ENCODE assay signal across 12 cellular contexts in genomic region chr4:7238300-7238960, GRCh38. TPM values are rescaled to one million over a fixed set of nuclear protein-coding genes. Genes with fewer than 3 reads are reported as not detected.
DNase-seq lines count a peak whose midpoint lies in the region; ATAC-seq and TF ChIP-seq lines count a peak whose summit lies in the region.
"Had no signal": no experiment of that assay in that cellular context is flagged by ENCODE, and none has a peak within 500 bp of the region (broad histone marks: within the 10 kb centered on the region; RNA-seq: fewer than 3 reads in every experiment).

No MANE protein-coding gene starts in this region.

- no peak overlapping the region for H3K4me3 ChIP-seq in OCI-LY7 (ENCODE audit: low read depth, low read length, poor library complexity, severe bottlenecking)
- H3K4me3 ChIP-seq in iPS DF 6.9 (ENCODE audit: low read length): no peak overlapping the region

- no peak overlapping the region for H2AFZ ChIP-seq in OCI-LY7 (ENCODE audit: low read length)

- no TSS peak for BruUV-seq in OCI-LY7 (replicated peaks; lab: Mats Ljungman, UMichigan)

- WGBS in iPS DF 6.9 (ENCODE audit: insufficient coverage, insufficient read length): no CpG with 5 or more reads among the region's 12 CpGs

- no peaks in the 10 kb centered on the region for H3K79me2 ChIP-seq in OCI-LY7 (ENCODE audit: insufficient read depth, low read depth, low read length)

- H3K4me1 ChIP-seq in OCI-LY7 (ENCODE audit: insufficient read depth, low read length, poor library complexity, severe bottlenecking): no peaks in the 10 kb centered on the region
- no peaks in the 10 kb centered on the region for H3K4me1 ChIP-seq in iPS DF 6.9 (ENCODE audit: control insufficient read depth, insufficient read depth, low read length)

- DNase-seq in DMS 273 (lab: John Stamatoyannopoulos, UW; ENCODE audit: unreplicated experiment): peak; percentile 35
- no peak for DNase-seq in DMS 273 treated with DMSO at 0.1 percent for 48 hours (lab: John Stamatoyannopoulos, UW)
- DNase-seq in GM10248 (ENCODE audit: extremely low spot score): no peak
- DNase-seq in OCI-LY7 (ENCODE audit: low spot score): peak; percentile 14
- DNase-seq in iPS DF 6.9 (ENCODE audit: low read depth, low spot score): peak; percentile 5
- no peak for DNase-seq in NCI-H128 (lab: John Stamatoyannopoulos, UW; ENCODE audit: unreplicated experiment)
- DNase-seq in foreskin melanocyte: no peak
- DNase-seq: 8988T; activated CD8-positive, alpha-beta memory T cell treated with anti-CD3 and anti-CD28 coated beads, Interleukin-2, amount 50 U/mL, for 4 hours; NCI-H1930; stimulated activated CD4-positive, alpha-beta T cell treated with anti-CD3 and anti-CD28 coated beads, Interleukin-4, amount 100 ng/mL, for 4 hours had no signal

- H3K27me3 ChIP-seq in iPS DF 6.9 (ENCODE audit: control insufficient read depth, insufficient read depth, low read length): no peaks in the 10 kb centered on the region

- H3K9me3 ChIP-seq in OCI-LY7 (ENCODE audit: low read length) (no peaks in the 10 kb centered on the region), iPS DF 6.9 (ENCODE audit: control insufficient read depth, insufficient read depth, low read length) (no peaks in the 10 kb centered on the region; the same call in 1 of the 2 replicates)

- ATAC-seq in GM21619 (IDR thresholded peaks at IDR 0.05; ENCODE audit: unreplicated experiment): no peak

- H4K20me1 ChIP-seq in OCI-LY7 (ENCODE audit: insufficient read depth, low read length): no peaks in the 10 kb centered on the region

- H3K36me3 ChIP-seq in OCI-LY7 (ENCODE audit: insufficient read depth, low read length) (no peaks in the 10 kb centered on the region), iPS DF 6.9 (ENCODE audit: control insufficient read depth, insufficient read depth, low read length) (no peaks in the 10 kb centered on the region)

- CTCF ChIA-PET in GM10248 (lab: Yijun Ruan, JAX) (no interaction called here), OCI-LY7 (lab: Charles Lee; ENCODE audit: unreplicated experiment) (no interaction called here)

- POLR2A ChIA-PET in GM10248 (lab: Yijun Ruan, JAX) (no interaction called here), OCI-LY7 (lab: Charles Lee) (interaction anchor here (0.6 kb wide), 1 partner anchor 424 kb away, joined by 3 read pairs; no protein-coding TSS in a partner anchor)

- intact Hi-C loops in OCI-LY7 (cut with micrococcal nuclease; ENCODE audit: unreplicated experiment): no loop called here

- H3K4me2 ChIP-seq in OCI-LY7 (ENCODE audit: low read length): no peak overlapping the region

- no peaks in the 10 kb centered on the region for H3K9me2 ChIP-seq in OCI-LY7 (ENCODE audit: insufficient read depth, low read length)

- TF ChIP-seq CTCF in GM10248 (IDR thresholded peaks at IDR 0.05; ENCODE audit: control extremely low read depth, extremely low read depth, low read depth, missing control alignments) (peak; percentile 5), OCI-LY7 (conservative IDR thresholded peaks at IDR 0.05; ENCODE audit: low read length) (peak; percentile 55)

- H3K27ac ChIP-seq in OCI-LY7 (ENCODE audit: low read depth, low read length, poor library complexity, severe bottlenecking) (no peak overlapping the region), iPS DF 6.9 (ENCODE audit: low read length) (no peak overlapping the region)

RNA-seq across cellular contexts. Expression of gene SORCS2, which starts 46.1 kb away (rescaled TPM):
- total RNA-seq in OCI-LY7 (2014; rRNA removed; shearing (Covaris generic)): 0.03 TPM in 1 of 2 replicates, not detected in the other
- not detected in 2 replicates for total RNA-seq in OCI-LY7 (2022)

Comparison
In these comparisons a context has a peak if more than half of its experiments do, and no peak if none do; other contexts are left out.
1. DNase-seq: peak in DMS 273 (single experiment), OCI-LY7 (single experiment) and iPS DF 6.9 (single experiment); none in DMS 273 treated with DMSO at 0.1 percent for 48 hours (single experiment), GM10248 (single experiment), NCI-H128 (single experiment) and foreskin melanocyte (single experiment).